14 cellular contexts compared by ENCODE assay signal in genomic region chr1:90347366-90347765, GRCh38.
"Had no signal": no experiment of that assay in that cellular context is flagged by ENCODE, and none has a peak within 500 bp of the region (broad histone marks: within the 10 kb centered on the region; RNA-seq: fewer than 3 reads in every experiment).

No MANE protein-coding gene starts in this region.

- H3K27me3 ChIP-seq: cardiac muscle cell, gastroesophageal sphincter had no signal

- H3K4me3 ChIP-seq: cardiac muscle cell, gastroesophageal sphincter had no signal

- ATAC-seq: activated naive CD8-positive, alpha-beta T cell treated with anti-CD3 and anti-CD28 coated beads, Interleukin-2, amount 50 U/mL, for 24 hours; gastroesophageal sphincter; T-cell had no signal

- H3K27ac ChIP-seq: cardiac muscle cell, gastroesophageal sphincter, VCaP had no signal

- DNase-seq: activated CD4-positive, alpha-beta memory T cell treated with anti-CD3 and anti-CD28 coated beads for 36 hours; activated CD8-positive, alpha-beta memory T cell treated with anti-CD3 and anti-CD28 coated beads, Interleukin-2, amount 50 U/mL, for 48 hours; activated naive CD4-positive, alpha-beta T cell; activated naive CD8-positive, alpha-beta T cell treated with anti-CD3 and anti-CD28 coated beads, Interleukin-2, amount 50 U/mL, for 24 hours; hippocampal formation; kidney glomerular epithelial cell; nephron progenitor cell; stimulated activated CD4-positive, alpha-beta T cell treated with anti-CD3 and anti-CD28 coated beads, Interleukin-2, amount 100 ng/mL, for 48 hours; stimulated activated naive CD4-positive, alpha-beta T cell treated with Interleukin-2 at 50 U/mL for 16 hours; T-cell; T1000 had no signal
